ENCODE assay signal across 9 cellular contexts in the genomic region with DNA sequence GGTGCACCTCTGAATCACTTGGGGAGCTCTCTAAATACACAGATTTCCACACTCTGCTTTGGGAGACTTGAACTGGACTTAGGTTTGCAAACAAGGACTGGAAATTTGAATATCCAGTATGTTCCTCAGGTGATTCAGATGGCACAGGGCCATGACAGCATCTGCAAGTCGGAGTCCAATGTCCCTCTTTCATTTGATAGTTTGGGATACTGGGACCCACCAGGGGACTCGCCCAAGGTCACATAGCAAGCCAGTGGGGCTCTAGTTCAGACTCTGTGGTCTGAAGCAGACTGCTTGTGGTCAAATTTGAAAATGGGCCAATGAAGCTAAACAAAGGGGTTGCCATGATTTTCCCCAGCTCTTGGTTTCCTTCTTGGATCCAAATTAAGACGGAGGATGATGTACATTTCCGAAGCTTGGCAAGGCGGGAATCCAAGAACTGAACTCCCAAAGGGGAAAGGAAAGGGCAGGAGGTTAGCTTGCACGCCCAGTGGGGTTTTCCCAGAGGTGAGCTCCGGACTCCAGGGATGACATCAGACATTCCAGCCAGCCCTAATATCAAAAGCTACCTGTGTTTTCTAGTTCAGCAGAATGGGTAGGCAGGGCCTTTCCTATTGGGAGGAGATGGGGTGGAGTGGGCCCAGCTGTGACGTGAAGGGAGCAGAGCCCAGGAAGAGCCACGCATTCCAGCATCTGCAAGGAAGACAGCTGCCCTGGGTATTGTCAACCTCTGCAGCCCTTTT. TPM values are rescaled to one million over a fixed set of nuclear protein-coding genes. Genes with fewer than 3 reads are reported as not detected.
DNase-seq lines count a peak whose midpoint lies in the region; ATAC-seq and TF ChIP-seq lines count a peak whose summit lies in the region.
"Had no signal": no experiment of that assay in that cellular context is flagged by ENCODE, and none has a peak within 500 bp of the region (broad histone marks: within the 10 kb centered on the region; RNA-seq: fewer than 3 reads in every experiment).

No MANE protein-coding gene starts in this region.

- H3K9me3 ChIP-seq in SJSA1 (replicated peaks), result no peaks in the 10 kb centered on the region
- H3K9me3 ChIP-seq in parathyroid adenoma (ENCODE audit: control insufficient read depth, low read length), result no peaks in the 10 kb centered on the region

- DNase-seq in AG10803 (ENCODE audit: low read depth) (peak; percentile 60), SJSA1 (ENCODE audit: low read depth in 1 of 2, low spot score in 2 of 2) (peak in 1 of 2 experiments; percentile 34), fibroblast of pulmonary artery (ENCODE audit: low read depth) (peak; percentile 85), CD1c-positive myeloid dendritic cell (ENCODE audit: extremely low spot score) (no peak), NCI-H1436 (lab: John Stamatoyannopoulos, UW) (no peak)
- DNase-seq: activated naive CD8-positive, alpha-beta T cell treated with anti-CD3 and anti-CD28 coated beads for 36 hours had no signal

- no peak overlapping the region for H3K4me2 ChIP-seq in parathyroid adenoma (ENCODE audit: low read length)

- H3K4me1 ChIP-seq in SJSA1 (replicated peaks) (peaks cover 63% of the 10 kb centered on the region), parathyroid adenoma (peaks cover 4% of the 10 kb centered on the region)

- H3K27me3 ChIP-seq in SJSA1 (replicated peaks) (no peaks in the 10 kb centered on the region), parathyroid adenoma (ENCODE audit: control insufficient read depth, insufficient read depth, low read length) (no peaks in the 10 kb centered on the region)

- no peak overlapping the region for H3K9ac ChIP-seq in parathyroid adenoma

- ATAC-seq in HG03097 (IDR thresholded peaks at IDR 0.05; ENCODE audit: low FRiP score, unreplicated experiment) (no peak), GM21526 (IDR thresholded peaks at IDR 0.05; ENCODE audit: low FRiP score, unreplicated experiment) (no peak)

- no peaks in the 10 kb centered on the region for H3K36me3 ChIP-seq in SJSA1
- no peaks in the 10 kb centered on the region for H3K36me3 ChIP-seq in parathyroid adenoma (ENCODE audit: control insufficient read depth, insufficient read depth, low read length)

- H3K79me2 ChIP-seq in parathyroid adenoma, result peaks cover 7% of the 10 kb centered on the region

- TF ChIP-seq CTCF in AG10803 (conservative IDR thresholded peaks at IDR 0.05; ENCODE audit: low read length) (no peak), fibroblast of pulmonary artery (IDR thresholded peaks at IDR 0.05; ENCODE audit: low read length, missing control alignments) (no peak), parathyroid adenoma (IDR thresholded peaks at IDR 0.05) (no peak)

- H2AFZ ChIP-seq in parathyroid adenoma, result no peak overlapping the region

- peak overlapping the region; percentile 73 for H3K27ac ChIP-seq in SJSA1
- peak overlapping the region; percentile 30 for H3K27ac ChIP-seq in parathyroid adenoma

- no peak overlapping the region for H3K4me3 ChIP-seq in AG10803 (ENCODE audit: low read length)
- H3K4me3 ChIP-seq in SJSA1, result no peak overlapping the region
- no peak overlapping the region for H3K4me3 ChIP-seq in fibroblast of pulmonary artery (replicated peaks; ENCODE audit: low read depth, low read length)
- H3K4me3 ChIP-seq in parathyroid adenoma (ENCODE audit: low read depth, low read length), result no peak overlapping the region

RNA-seq across cellular contexts. Expression of gene SYS1, which starts 3.4 kb away (rescaled TPM):
- total RNA-seq in SJSA1 (2014; rRNA removed; shearing (Covaris generic)), result 7.3 and 18.4 TPM in 2 replicates

RNA-seq across cellular contexts. Expression of gene SDC4, which starts 11.4 kb away (rescaled TPM):
- total RNA-seq in SJSA1 (2014; rRNA removed; shearing (Covaris generic)), result 105 and 107 TPM in 2 replicates

RNA-seq across cellular contexts. Expression of gene TP53TG5, which starts 18.5 kb away (rescaled TPM):
- not detected in 2 replicates for total RNA-seq in SJSA1 (2014; rRNA removed; shearing (Covaris generic))

RNA-seq across cellular contexts. Expression of gene DBNDD2, which starts 48.5 kb away (rescaled TPM):
- total RNA-seq in SJSA1 (2014; rRNA removed; shearing (Covaris generic)), result 0.13 and 0.47 TPM in 2 replicates

RNA-seq across cellular contexts. Expression of gene MATN4, which starts 51.5 kb away (rescaled TPM):
- 0.50 TPM in 1 of 2 replicates, not detected in the other for total RNA-seq in SJSA1 (2014; rRNA removed; shearing (Covaris generic))

Comparison
In these comparisons a context has a peak if more than half of its experiments do, and no peak if none do; other contexts are left out.
1. DNase-seq: peak in AG10803 (single experiment) and fibroblast of pulmonary artery (single experiment); none in CD1c-positive myeloid dendritic cell (single experiment) and NCI-H1436 (single experiment).